22 cellular contexts compared by ENCODE assay signal in the genomic region with DNA sequence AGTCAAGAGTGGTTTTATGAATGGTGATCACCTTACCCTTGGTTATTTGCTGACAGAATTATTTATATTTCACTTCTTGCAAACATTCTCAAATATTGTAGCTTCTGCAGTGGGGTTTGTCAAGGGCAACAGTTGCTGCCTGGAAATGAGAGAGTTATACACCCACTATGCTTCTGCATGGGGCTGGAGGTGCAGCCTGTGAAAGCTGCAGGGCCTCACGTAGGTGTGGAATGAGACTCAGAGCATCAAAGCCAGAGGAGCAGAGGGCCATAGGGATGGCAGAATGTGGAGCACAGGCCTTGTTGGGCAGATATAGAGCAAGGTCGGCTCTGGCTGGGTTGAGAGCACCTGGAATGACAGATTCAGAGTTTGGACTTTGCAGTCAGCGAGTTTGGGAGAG.
DNase-seq lines count a peak whose midpoint lies in the region; TF ChIP-seq lines count a peak whose summit lies in the region.
"Had no signal": no experiment of that assay in that cellular context is flagged by ENCODE, and none has a peak within 500 bp of the region (broad histone marks: within the 10 kb centered on the region; RNA-seq: fewer than 3 reads in every experiment).

No MANE protein-coding gene starts in this region.

- peak overlapping the region; percentile 48 for H3K9ac ChIP-seq in endodermal cell (ENCODE audit: extremely low read depth, low read length, poor library complexity, severe bottlenecking)

- H3K27ac Mint-ChIP-seq in T-helper 1 cell treated with Interleukin-12 subunit alpha and Interleukin-12 subunit beta and Interleukin-4 antibody, amounts not matched to agents 30 μg/mL and 1 μg/mL, for 36 hours: no peak overlapping the region
- no peak overlapping the region for H3K27ac Mint-ChIP-seq in activated T-helper 1 cell treated with anti-CD3 and anti-CD28 coated beads, Interleukin-12 subunit alpha, Interleukin-12 subunit beta, Interleukin-2, Interleukin-4 antibody, amounts not matched to agents 30 ng/mL and 10 ng/mL and 1 ng/mL, durations not matched to agents 14 hours and 24 hours and 36 hours
- H3K27ac Mint-ChIP-seq in endodermal cell (peak overlapping the region; percentile 20), osteocyte (ENCODE audit: unreplicated experiment) (no peak overlapping the region)
- H3K27ac Mint-ChIP-seq: activated CD8-positive, alpha-beta T cell treated with anti-CD3 and anti-CD28 coated beads, Interleukin-2, amount 10 ng/mL, durations not matched to agents 7 days and 5 days; HFFc6; memory B cell had no signal

- no peak overlapping the region for H3K27ac ChIP-seq in endodermal cell (ENCODE audit: low read depth, low read length)
- H3K27ac ChIP-seq in brain microvascular endothelial cell: no peak overlapping the region
- H3K27ac ChIP-seq in esophagus squamous epithelium: no peak overlapping the region
- H3K27ac ChIP-seq: 22Rv1, breast epithelium, colonic mucosa, gastroesophageal sphincter, HL-60, ovary, right atrium auricular region had no signal

- no peak for TF ChIP-seq POLR2A in esophagus squamous epithelium (IDR thresholded peaks at IDR 0.05)

- H3K27me3 ChIP-seq in endodermal cell (ENCODE audit: control insufficient read depth, insufficient read depth, low read length, poor library complexity, severe bottlenecking) (peaks cover 10% of the 10 kb centered on the region), brain microvascular endothelial cell (replicated peaks) (peaks cover 34% of the 10 kb centered on the region), esophagus squamous epithelium (peaks cover 0 to 74% (median 0%) of the 10 kb centered on the region in 4 donors)
- H3K27me3 ChIP-seq: ovary had no signal

- no peaks in the 10 kb centered on the region for H3K9me3 ChIP-seq in endodermal cell (ENCODE audit: control insufficient read depth, low read length)
- no peaks in the 10 kb centered on the region for H3K9me3 ChIP-seq in esophagus squamous epithelium
- H3K9me3 ChIP-seq: breast epithelium, colonic mucosa, gastroesophageal sphincter, ovary, right atrium auricular region had no signal

- H3K4me3 Mint-ChIP-seq in T-helper 1 cell treated with Interleukin-12 subunit alpha and Interleukin-12 subunit beta and Interleukin-4 antibody, amounts not matched to agents 30 μg/mL and 1 μg/mL, for 36 hours: peak overlapping the region; percentile 46
- H3K4me3 Mint-ChIP-seq in activated T-helper 1 cell treated with anti-CD3 and anti-CD28 coated beads, Interleukin-12 subunit alpha, Interleukin-12 subunit beta, Interleukin-2, Interleukin-4 antibody, amounts not matched to agents 30 ng/mL and 10 ng/mL and 1 ng/mL, durations not matched to agents 14 hours and 24 hours and 36 hours: peak overlapping the region; percentile 8
- peak overlapping the region; percentile 81 for H3K4me3 Mint-ChIP-seq in endodermal cell
- no peak overlapping the region for H3K4me3 Mint-ChIP-seq in osteocyte (ENCODE audit: unreplicated experiment)
- H3K4me3 Mint-ChIP-seq: HFFc6 had no signal

- H3K4me3 ChIP-seq in endodermal cell (ENCODE audit: low read length) (peak overlapping the region; percentile 90), brain microvascular endothelial cell (ENCODE audit: low read depth, low read length) (no peak overlapping the region), esophagus squamous epithelium (no peak overlapping the region)
- H3K4me3 ChIP-seq: colonic mucosa, ovary had no signal

- H3K27me3 Mint-ChIP-seq in T-helper 1 cell treated with Interleukin-12 subunit alpha and Interleukin-12 subunit beta and Interleukin-4 antibody, amounts not matched to agents 30 μg/mL and 1 μg/mL, for 36 hours (ENCODE audit: low read depth): peaks cover 58% of the 10 kb centered on the region
- H3K27me3 Mint-ChIP-seq in activated T-helper 1 cell treated with anti-CD3 and anti-CD28 coated beads, Interleukin-12 subunit alpha, Interleukin-12 subunit beta, Interleukin-2, Interleukin-4 antibody, amounts not matched to agents 30 ng/mL and 10 ng/mL and 1 ng/mL, durations not matched to agents 14 hours and 24 hours and 36 hours (ENCODE audit: insufficient read depth): peaks cover 47% of the 10 kb centered on the region
- H3K27me3 Mint-ChIP-seq in endodermal cell (ENCODE audit: insufficient read depth) (peaks cover 28% of the 10 kb centered on the region), osteocyte (ENCODE audit: unreplicated experiment) (peaks cover 55% of the 10 kb centered on the region)

- peaks cover 11% of the 10 kb centered on the region for H3K4me1 Mint-ChIP-seq in T-helper 1 cell treated with Interleukin-12 subunit alpha and Interleukin-12 subunit beta and Interleukin-4 antibody, amounts not matched to agents 30 μg/mL and 1 μg/mL, for 36 hours (ENCODE audit: low read depth)
- H3K4me1 Mint-ChIP-seq in activated T-helper 1 cell treated with anti-CD3 and anti-CD28 coated beads, Interleukin-12 subunit alpha, Interleukin-12 subunit beta, Interleukin-2, Interleukin-4 antibody, amounts not matched to agents 30 ng/mL and 10 ng/mL and 1 ng/mL, durations not matched to agents 14 hours and 24 hours and 36 hours (ENCODE audit: low read depth): peaks cover 14% of the 10 kb centered on the region
- H3K4me1 Mint-ChIP-seq in endodermal cell: peaks cover 43% of the 10 kb centered on the region
- peaks cover 7% of the 10 kb centered on the region for H3K4me1 Mint-ChIP-seq in osteocyte (ENCODE audit: unreplicated experiment)

- H3K36me3 ChIP-seq in endodermal cell (ENCODE audit: control insufficient read depth, insufficient read depth, low read length): no peaks in the 10 kb centered on the region
- no peaks in the 10 kb centered on the region for H3K36me3 ChIP-seq in brain microvascular endothelial cell (replicated peaks)
- H3K36me3 ChIP-seq in esophagus squamous epithelium: peaks cover 0 to 34% (median 0%) of the 10 kb centered on the region in 3 donors
- H3K36me3 ChIP-seq: breast epithelium, colonic mucosa, gastroesophageal sphincter, ovary, right atrium auricular region had no signal

- H3K4me1 ChIP-seq in endodermal cell (ENCODE audit: control insufficient read depth, insufficient read depth, low read length): no peaks in the 10 kb centered on the region
- peaks cover 0 to 18% (median 3%) of the 10 kb centered on the region in 3 donors for H3K4me1 ChIP-seq in esophagus squamous epithelium
- H3K4me1 ChIP-seq: breast epithelium, colonic mucosa had no signal

- in situ Hi-C loops in brain microvascular endothelial cell (cut with HindIII; ENCODE audit: low pct_ligation_motif_present, low sequenced_read_pairs): no loop called here

- intact Hi-C loops in activated T-helper 1 cell treated with anti-CD3 and anti-CD28 coated beads, Interleukin-12 subunit alpha, Interleukin-12 subunit beta, Interleukin-2, Interleukin-4 antibody, amounts not matched to agents 30 ng/mL and 10 ng/mL and 1 ng/mL, durations not matched to agents 14 hours and 24 hours and 36 hours (cut with micrococcal nuclease): loop anchor here (5.0 kb wide), 1 partner anchor 168 kb away; no protein-coding TSS in a partner anchor
- intact Hi-C loops in esophagus squamous epithelium (cut with DNase I): no loop called here

- no peaks in the 10 kb centered on the region for H3K9me3 Mint-ChIP-seq in T-helper 1 cell treated with Interleukin-12 subunit alpha and Interleukin-12 subunit beta and Interleukin-4 antibody, amounts not matched to agents 30 μg/mL and 1 μg/mL, for 36 hours
- no peaks in the 10 kb centered on the region for H3K9me3 Mint-ChIP-seq in activated T-helper 1 cell treated with anti-CD3 and anti-CD28 coated beads, Interleukin-12 subunit alpha, Interleukin-12 subunit beta, Interleukin-2, Interleukin-4 antibody, amounts not matched to agents 30 ng/mL and 10 ng/mL and 1 ng/mL, durations not matched to agents 14 hours and 24 hours and 36 hours
- H3K9me3 Mint-ChIP-seq in endodermal cell: no peaks in the 10 kb centered on the region
- no peaks in the 10 kb centered on the region for H3K9me3 Mint-ChIP-seq in osteocyte (ENCODE audit: unreplicated experiment)
- H3K9me3 Mint-ChIP-seq: HFFc6, memory B cell had no signal

- 74 to 86% methylated on average over 2 to 3 of the region's 3 CpGs for WGBS in endodermal cell (ENCODE audit: insufficient coverage in 1 of 2, insufficient read length in 1 of 2), 2 experiments
- WGBS in esophagus squamous epithelium, 2 donors: 87 to 93% methylated on average over 3 of the region's 3 CpGs

- no peak for TF ChIP-seq CTCF in endodermal cell (conservative IDR thresholded peaks at IDR 0.05)
- no peak for TF ChIP-seq CTCF in osteocyte (IDR thresholded peaks at IDR 0.05)
- TF ChIP-seq CTCF in brain microvascular endothelial cell (IDR thresholded peaks at IDR 0.05; ENCODE audit: low read depth, low read length, missing control alignments): no peak
- no peak for TF ChIP-seq CTCF in esophagus squamous epithelium (IDR thresholded peaks at IDR 0.05)

- H3K36me3 Mint-ChIP-seq in T-helper 1 cell treated with Interleukin-12 subunit alpha and Interleukin-12 subunit beta and Interleukin-4 antibody, amounts not matched to agents 30 μg/mL and 1 μg/mL, for 36 hours (ENCODE audit: low read depth): peaks cover 2% of the 10 kb centered on the region
- H3K36me3 Mint-ChIP-seq in activated T-helper 1 cell treated with anti-CD3 and anti-CD28 coated beads, Interleukin-12 subunit alpha, Interleukin-12 subunit beta, Interleukin-2, Interleukin-4 antibody, amounts not matched to agents 30 ng/mL and 10 ng/mL and 1 ng/mL, durations not matched to agents 14 hours and 24 hours and 36 hours (ENCODE audit: low read depth): peaks cover 2% of the 10 kb centered on the region
- H3K36me3 Mint-ChIP-seq in endodermal cell (ENCODE audit: low read depth): peaks cover 6% of the 10 kb centered on the region
- no peaks in the 10 kb centered on the region for H3K36me3 Mint-ChIP-seq in osteocyte (ENCODE audit: unreplicated experiment)
- H3K36me3 Mint-ChIP-seq: memory B cell had no signal

- DNase-seq in T-helper 1 cell (no peak), endodermal cell (no peak), osteocyte (ENCODE audit: extremely low spot score, unreplicated experiment) (peak; percentile 40), brain microvascular endothelial cell (no peak), HK-2 (ENCODE audit: unreplicated experiment) (no peak), esophagus squamous epithelium (lab: John Stamatoyannopoulos, UW) (no peak)
- DNase-seq in activated T-helper 1 cell treated with anti-CD3 and anti-CD28 coated beads, Interleukin-12 subunit alpha, Interleukin-12 subunit beta, Interleukin-2, Interleukin-4 antibody, amounts not matched to agents 30 ng/mL and 10 ng/mL and 1 ng/mL, durations not matched to agents 14 hours and 24 hours and 36 hours (ENCODE audit: low spot score): no peak
- DNase-seq: activated CD4-positive, alpha-beta T cell treated with anti-CD3 and anti-CD28 coated beads for 1 hour; activated CD8-positive, alpha-beta T cell treated with anti-CD3 and anti-CD28 coated beads, Interleukin-2, amount 10 ng/mL, durations not matched to agents 7 days and 5 days; colonic mucosa; HFFc6; NCI-H1417 treated with DMSO at 0.1 percent for 48 hours; NCI-H2081 treated with DMSO at 0.1 percent for 48 hours; NCI-H774 had no signal
